ENCODE assay signal across 7 cellular contexts in genomic region chr3:8500966-8501365, GRCh38. TPM values are rescaled to one million over a fixed set of nuclear protein-coding genes. Genes with fewer than 3 reads are reported as not detected.
DNase-seq lines count a peak whose midpoint lies in the region; ATAC-seq, FAIRE-seq and TF ChIP-seq lines count a peak whose summit lies in the region.

No MANE protein-coding gene starts in this region.

- H3K4me3 ChIP-seq in LNCaP clone FGC (ENCODE audit: low read depth, low read length) = peak overlapping the region; percentile 41
- H3K4me3 ChIP-seq in K562 = no peak overlapping the region
- H3K4me3 ChIP-seq in left lung = peak overlapping the region; percentile 46

- H4K20me1 ChIP-seq in K562 (replicated peaks; ENCODE audit: control insufficient read depth, insufficient read depth, low read length) = no peaks in the 10 kb centered on the region

- no peaks in the 10 kb centered on the region for H3K36me3 ChIP-seq in K562 (ENCODE audit: control insufficient read depth, insufficient read depth, low read length)
- no peaks in the 10 kb centered on the region for H3K36me3 ChIP-seq in left lung

- ATAC-seq in K562 (no peak), left lung (peak; percentile 16), GM18519 (IDR thresholded peaks at IDR 0.05; ENCODE audit: low FRiP score, unreplicated experiment) (no peak), GM19351 (IDR thresholded peaks at IDR 0.05; ENCODE audit: unreplicated experiment) (no peak)

- no peak for TF ChIP-seq EP300 in K562 (IDR thresholded peaks at IDR 0.05; ENCODE audit: low read length)

- 0 out of 5 replicates have a peak, but pooled peaks cover 0 to 5% of the 10 kb centered on the region in 2 experiments for H3K27me3 ChIP-seq in K562 (ENCODE audit: control insufficient read depth in 2 of 2, insufficient read depth in 2 of 2, low read length in 2 of 2)
- peaks cover 0 to 10% of the 10 kb centered on the region in 2 donors for H3K27me3 ChIP-seq in left lung

- POLR2A ChIA-PET in K562 (lab: Yijun Ruan, JAX) = interaction anchor here (0.6 to 0.9 kb wide), 5 partner anchors 8 to 817 kb away, joined by 3 read pairs; no protein-coding TSS in a partner anchor

- FAIRE-seq in K562 (lab: Jason Lieb, UNC) = peak; percentile 29

- in situ Hi-C loops in K562 (cut with MboI) = no loop called here

- TF ChIP-seq RAD21 in K562 (CRISPR knock-in tag; conservative IDR thresholded peaks at IDR 0.05 in 1 of 2, IDR thresholded peaks at IDR 0.05 in 1 of 2) = no peak

- no peaks in the 10 kb centered on the region for H3K79me2 ChIP-seq in K562 (ENCODE audit: control insufficient read depth, insufficient read depth, low read length)

- H3K9ac ChIP-seq in K562 (ENCODE audit: insufficient read depth in 1 of 2, low read depth in 2 of 2, low read length in 2 of 2) = peak overlapping the region in 1 of 2 experiments; percentile 55; a peak in 1 of 4 replicates

- no peaks in the 10 kb centered on the region for H3K9me1 ChIP-seq in K562 (ENCODE audit: control insufficient read depth, insufficient read depth, low read length)

- no peak for TF ChIP-seq CTCF in LNCaP clone FGC (IDR thresholded peaks at IDR 0.05; ENCODE audit: control insufficient read depth, extremely low read depth, insufficient read depth)
- no peak for TF ChIP-seq CTCF in K562 (IDR thresholded peaks at IDR 0.05 in 2 of 3, conservative IDR thresholded peaks at IDR 0.05 in 1 of 3; ENCODE audit: insufficient read depth in 2 of 3, low read depth in 1 of 3, low read length in 3 of 3)
- TF ChIP-seq CTCF in left lung (IDR thresholded peaks at IDR 0.05) = no peak

- no peak for TF ChIP-seq POLR2A in K562 (conservative IDR thresholded peaks at IDR 0.05)

- H3K9me3 ChIP-seq in K562 (replicated peaks; ENCODE audit: control insufficient read depth, insufficient read depth, low read depth, low read length) (no peaks in the 10 kb centered on the region), left lung (no peaks in the 10 kb centered on the region)

- H3K27ac ChIP-seq in K562 (ENCODE audit: extremely low read depth, low read depth, low read length) = no peak overlapping the region
- H3K27ac ChIP-seq in left lung = peak overlapping the region; percentile 84 to 94

- H3K4me1 ChIP-seq in K562 (replicated peaks in 1 of 2; ENCODE audit: control insufficient read depth in 2 of 2, insufficient read depth in 2 of 2, low read length in 2 of 2) (peaks cover 0 to 7% of the 10 kb centered on the region in 2 experiments; a peak in 2 of 5 replicates), left lung (peaks cover 15 to 25% of the 10 kb centered on the region in 2 donors)

- no peak overlapping the region for H3K4me2 ChIP-seq in K562 (ENCODE audit: insufficient read depth, low read length)

- H2AFZ ChIP-seq in K562 (ENCODE audit: low read depth, low read length) = peak overlapping the region; percentile 54; the same call in 1 of the 2 replicates

- intact Hi-C loops in K562 (cut with micrococcal nuclease) (no loop called here), left lung (cut with DNase I) (no loop called here)

- CTCF ChIA-PET in K562 (lab: Yijun Ruan, JAX; ENCODE audit: low intra/inter-chr PET ratio) = no interaction called here

- no TSS peak for BruUV-seq in K562 (replicated peaks; lab: Mats Ljungman, UMichigan)

- WGBS in K562 (ENCODE audit: insufficient coverage, low coverage, missing lambda C conversion rate) = 8% methylated on average over 6 of the region's 10 CpGs

- DNase-seq in LNCaP clone FGC (ENCODE audit: low read depth) = no peak
- DNase-seq in K562 (ENCODE audit: extremely low read depth in 1 of 4, low spot score in 3 of 4) = no peak
- no peak for DNase-seq in left lung
- peak; percentile 72 for DNase-seq in superior temporal gyrus (ENCODE audit: extremely low spot score)
- no peak for DNase-seq in UCSD-AML1 (lab: John Stamatoyannopoulos, UW; ENCODE audit: unreplicated experiment)

TF ChIP-seq in K562, 482 proteins besides CTCF, POLR2A, EP300 and RAD21:
- TF ChIP-seq CEBPZ (IDR thresholded peaks at IDR 0.05; ENCODE audit: borderline replicate concordance, low read depth, low read length) (no peak), MTA2 (IDR thresholded peaks at IDR 0.05; ENCODE audit: low read depth) (no peak), ZNF23 (CRISPR knock-in tag; IDR thresholded peaks at IDR 0.05) (no peak), HCFC1 (IDR thresholded peaks at IDR 0.05; ENCODE audit: low read depth, low read length) (no peak), GATA2 (CRISPR knock-in tag; IDR thresholded peaks at IDR 0.05) (no peak), ZNF253 (CRISPR knock-in tag; conservative IDR thresholded peaks at IDR 0.05) (no peak), RBM14 (IDR thresholded peaks at IDR 0.05; ENCODE audit: borderline replicate concordance, insufficient read depth, low read depth, low read length) (no peak), LARP7 (IDR thresholded peaks at IDR 0.05) (no peak), ZNF41 (CRISPR knock-in tag; conservative IDR thresholded peaks at IDR 0.05) (no peak), ZNF263 (CRISPR knock-in tag; IDR thresholded peaks at IDR 0.05; ENCODE audit: borderline replicate concordance) (no peak), GMEB1 (CRISPR knock-in tag; IDR thresholded peaks at IDR 0.05) (no peak), HDAC1 (IDR thresholded peaks at IDR 0.05) (no peak)
- TF ChIP-seq, protein P1, sequence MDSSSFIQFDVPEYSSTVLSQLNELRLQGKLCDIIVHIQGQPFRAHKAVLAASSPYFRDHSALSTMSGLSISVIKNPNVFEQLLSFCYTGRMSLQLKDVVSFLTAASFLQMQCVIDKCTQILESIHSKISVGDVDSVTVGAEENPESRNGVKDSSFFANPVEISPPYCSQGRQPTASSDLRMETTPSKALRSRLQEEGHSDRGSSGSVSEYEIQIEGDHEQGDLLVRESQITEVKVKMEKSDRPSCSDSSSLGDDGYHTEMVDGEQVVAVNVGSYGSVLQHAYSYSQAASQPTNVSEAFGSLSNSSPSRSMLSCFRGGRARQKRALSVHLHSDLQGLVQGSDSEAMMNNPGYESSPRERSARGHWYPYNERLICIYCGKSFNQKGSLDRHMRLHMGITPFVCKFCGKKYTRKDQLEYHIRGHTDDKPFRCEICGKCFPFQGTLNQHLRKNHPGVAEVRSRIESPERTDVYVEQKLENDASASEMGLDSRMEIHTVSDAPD (CRISPR knock-in tag; IDR thresholded peaks at IDR 0.05) = no peak

RNA-seq across cellular contexts. Expression of gene LMCD1, which starts 0.7 kb away (rescaled TPM):
- not detected in 2 replicates for total RNA-seq in K562 (2011; cell fraction: chromatin; rRNA removed; ENCODE audit: low replicate concordance)
- total RNA-seq in K562 (2011; cell fraction: nucleolus; rRNA removed) = not detected in 2 replicates
- total RNA-seq in K562 (2011; cell fraction: nucleoplasm; rRNA removed) = not detected in 2 replicates
- total RNA-seq in K562 (2014; rRNA removed) (not detected in 2 replicates), K562 (2014; rRNA removed; fragmentation: Illumina TruSeq; extraction: Trizol) (not detected in 2 replicates), K562 (2015; rRNA removed; fragmentation: Illumina TruSeq; extraction: Trizol) (not detected in 2 replicates), K562 (2021) (not detected in 2 replicates), left lung (10 to 100 TPM; 69.6 to 84.8 TPM)
- polyA plus RNA-seq in K562 (2011; rRNA removed) (not detected in 2 replicates), K562 (2014; fragmentation: Illumina TruSeq; extraction: Trizol) (not detected in 2 replicates), K562 (2014; fragmentation: Nextera tagmentation; extraction: Ambion mirVana) (not detected), K562 (2014; rRNA removed) (0.60 TPM in 1 of 2 replicates, not detected in the other)
- polyA plus RNA-seq in K562 (2011; cell fraction: cytosol; rRNA removed) = not detected in 2 replicates
- polyA plus RNA-seq in K562 (2011; cell fraction: nucleus; rRNA removed) = not detected in 2 replicates
- 0.01 and 0.15 TPM in 2 replicates for polyA plus RNA-seq in K562 (2012)
- not detected in 2 replicates for polyA minus RNA-seq in K562 (2011; rRNA and poly(A)+ RNA removed)
- polyA minus RNA-seq in K562 (2011; cell fraction: cytosol; rRNA and poly(A)+ RNA removed) = not detected in 2 replicates
- not detected in 2 replicates for polyA minus RNA-seq in K562 (2011; cell fraction: nucleus; rRNA and poly(A)+ RNA removed)

Comparison
In these comparisons a context has a peak if more than half of its experiments do, and no peak if none do; other contexts are left out.
1. RNA of gene LMCD1, which starts 0.7 kb away (total RNA-seq): 69.6 to 84.8 TPM in left lung; not detected in K562; every median in the first group is over 10 times any median in the second.